ENCODE assay signal across 8 cellular contexts in genomic region chrX:21373637-21374162, GRCh38. TPM values are rescaled to one million over a fixed set of nuclear protein-coding genes. Genes with fewer than 3 reads are reported as not detected.
DNase-seq lines count a peak whose midpoint lies in the region; ATAC-seq, FAIRE-seq and TF ChIP-seq lines count a peak whose summit lies in the region.

No MANE protein-coding gene starts in this region.

- peaks cover 3% of the 10 kb centered on the region for H3K27me3 Mint-ChIP-seq in endothelial cell (ENCODE audit: unreplicated experiment)

- FAIRE-seq in GM19239 (lab: Jason Lieb, UNC): no peak

- no peaks in the 10 kb centered on the region for H3K36me3 ChIP-seq in neuronal stem cell (replicated peaks in 1 of 2; ENCODE audit: control insufficient read depth in 2 of 2, insufficient read depth in 2 of 2, low read length in 2 of 2)

- H2AFZ ChIP-seq in neuronal stem cell (ENCODE audit: low read length): peak overlapping the region; percentile 94

- no peak overlapping the region for H3K4ac ChIP-seq in neuronal stem cell (ENCODE audit: low read length)

- H2BK5ac ChIP-seq in neuronal stem cell (ENCODE audit: low read length): no peak overlapping the region

- no CpG with 5 or more reads among the region's 50 CpGs for WGBS in neuronal stem cell (ENCODE audit: extremely low coverage in 2 of 2, insufficient read length in 2 of 2, insufficient replicate concordance in 1 of 2), 2 donors

- no peak overlapping the region for H3K23ac ChIP-seq in neuronal stem cell (ENCODE audit: low read depth, low read length, poor library complexity)

- no peaks in the 10 kb centered on the region for H3K79me1 ChIP-seq in neuronal stem cell (ENCODE audit: low read depth, low read length)

- H3K27ac ChIP-seq in C4-2B (peak overlapping the region; percentile 91), neuronal stem cell (replicated peaks; ENCODE audit: low read length) (peak overlapping the region; percentile 56)

- H3K4me1 ChIP-seq in neuronal stem cell (ENCODE audit: control insufficient read depth in 2 of 2, insufficient read depth in 1 of 2, low read depth in 1 of 2, low read length in 2 of 2): peaks cover 0 to 4% of the 10 kb centered on the region in 2 donors

- no peak overlapping the region for H4K91ac ChIP-seq in neuronal stem cell (ENCODE audit: low read depth, low read length, poor library complexity)

- no peaks in the 10 kb centered on the region for H3K36me3 Mint-ChIP-seq in endothelial cell (ENCODE audit: low read depth, unreplicated experiment)

- no peak overlapping the region for H2BK120ac ChIP-seq in neuronal stem cell (ENCODE audit: low read depth, low read length)

- H3K27me3 ChIP-seq in neuronal stem cell (ENCODE audit: control insufficient read depth in 3 of 3, insufficient read depth in 3 of 3, low read depth in 1 of 3, low read length in 3 of 3): no peaks in the 10 kb centered on the region

- H3K9me3 Mint-ChIP-seq in endothelial cell (ENCODE audit: unreplicated experiment): no peaks in the 10 kb centered on the region

- TF ChIP-seq CTCF in C4-2B (conservative IDR thresholded peaks at IDR 0.05): no peak
- no peak for TF ChIP-seq CTCF in endothelial cell (IDR thresholded peaks at IDR 0.05; ENCODE audit: unreplicated experiment)

- H3K18ac ChIP-seq in neuronal stem cell (ENCODE audit: low read length): peak overlapping the region; percentile 85

- H3K4me1 Mint-ChIP-seq in endothelial cell (ENCODE audit: unreplicated experiment): no peaks in the 10 kb centered on the region

- ATAC-seq in GM19351 (IDR thresholded peaks at IDR 0.05; ENCODE audit: unreplicated experiment): peak; percentile 28
- peak; percentile 35 for ATAC-seq in HG03439 (IDR thresholded peaks at IDR 0.05; ENCODE audit: unreplicated experiment)

- no peak overlapping the region for H3K14ac ChIP-seq in neuronal stem cell (ENCODE audit: low read length)

- peak overlapping the region; percentile 86 for H3K4me3 Mint-ChIP-seq in endothelial cell (ENCODE audit: unreplicated experiment)

- no peak overlapping the region for H4K8ac ChIP-seq in neuronal stem cell (ENCODE audit: low read depth, low read length)

- no peak overlapping the region for H2AK5ac ChIP-seq in neuronal stem cell (ENCODE audit: low read depth, low read length)

- peak overlapping the region; percentile 64 for H3K27ac Mint-ChIP-seq in endothelial cell (ENCODE audit: unreplicated experiment)

- H2BK12ac ChIP-seq in neuronal stem cell (ENCODE audit: low read length): no peak overlapping the region

- H2BK15ac ChIP-seq in neuronal stem cell (ENCODE audit: low read length): no peak overlapping the region

- H3K9me3 ChIP-seq in neuronal stem cell (replicated peaks in 1 of 2; ENCODE audit: control insufficient read depth in 2 of 2, insufficient read depth in 1 of 2, low read depth in 1 of 2, low read length in 2 of 2): no peaks in the 10 kb centered on the region

- DNase-seq in activated CD4-positive, alpha-beta T cell treated with anti-CD3 and anti-CD28 coated beads for 1 hour: peak; percentile 8
- DNase-seq in endothelial cell (ENCODE audit: low spot score) (peak; percentile 3), neuronal stem cell (ENCODE audit: low spot score) (no peak), GM19239 (ENCODE audit: insufficient read length, low spot score) (no peak), NOMO-1 treated with dmso at 0.1 percent for 144 hours (lab: John Stamatoyannopoulos, UW; ENCODE audit: unreplicated experiment) (no peak)

- H3K4me2 ChIP-seq in neuronal stem cell (ENCODE audit: insufficient read depth, low read length, poor library complexity, severe bottlenecking): peak overlapping the region; percentile 62

- H3K4me3 ChIP-seq in neuronal stem cell (ENCODE audit: low read length in 2 of 2): peak overlapping the region; percentile 69 to 86

- H3K9ac ChIP-seq in neuronal stem cell (ENCODE audit: low read depth, low read length, poor library complexity): peak overlapping the region; percentile 63

RNA-seq across cellular contexts. Expression of gene CNKSR2, which starts 0.5 kb away (rescaled TPM):
- 1.1 TPM for total RNA-seq in endothelial cell (ENCODE audit: unreplicated experiment)
- polyA plus RNA-seq in neuronal stem cell (2013, experiment 1 of 2): 11.3 TPM
- 10.8 TPM for polyA plus RNA-seq in neuronal stem cell (2013, experiment 2 of 2)

Comparison
In these comparisons a context has a peak if more than half of its experiments do, and no peak if none do; other contexts are left out.
1. DNase-seq: peak in activated CD4-positive, alpha-beta T cell treated with anti-CD3 and anti-CD28 coated beads for 1 hour (single experiment) and endothelial cell (single experiment); none in neuronal stem cell (single experiment), GM19239 (single experiment) and NOMO-1 treated with dmso at 0.1 percent for 144 hours (single experiment).